17 cellular contexts compared by ENCODE assay signal in the genomic region with DNA sequence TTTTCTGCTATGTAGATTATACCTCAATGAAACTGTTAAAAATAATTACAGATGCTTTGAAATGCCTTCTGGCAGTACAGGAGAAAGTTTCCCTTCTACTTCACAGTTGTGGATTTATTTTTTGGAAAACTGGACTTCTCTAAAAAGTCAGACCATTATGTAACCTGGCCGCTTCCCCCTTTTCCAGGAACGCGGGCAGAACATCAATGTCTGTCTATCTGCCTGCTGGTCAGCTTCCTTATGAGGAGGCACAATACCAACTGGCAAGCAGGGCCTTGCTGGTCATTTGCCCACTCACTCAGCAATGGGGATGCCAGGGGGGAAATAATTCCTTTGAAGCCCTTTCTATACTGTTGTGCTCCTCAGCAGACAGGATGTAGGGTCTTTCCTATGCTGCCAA. TPM values are rescaled to one million over a fixed set of nuclear protein-coding genes. Genes with fewer than 3 reads are reported as not detected.
DNase-seq lines count a peak whose midpoint lies in the region; ATAC-seq and TF ChIP-seq lines count a peak whose summit lies in the region.
"Had no signal": no experiment of that assay in that cellular context is flagged by ENCODE, and none has a peak within 500 bp of the region (broad histone marks: within the 10 kb centered on the region; RNA-seq: fewer than 3 reads in every experiment).

No MANE protein-coding gene starts in this region.

- POLR2A ChIA-PET in Panc1 (lab: Charles Lee): no interaction called here

- H3K36me3 ChIP-seq in BLaER1: no peaks in the 10 kb centered on the region
- no peaks in the 10 kb centered on the region for H3K36me3 ChIP-seq in Panc1 (ENCODE audit: control insufficient read depth, insufficient read depth, low read length)
- no peaks in the 10 kb centered on the region for H3K36me3 ChIP-seq in cardiac muscle cell

- no TSS peak for BruUV-seq in Panc1 (replicated peaks; lab: Mats Ljungman, UMichigan)

- ATAC-seq in Panc1 (no peak), HG02798 (IDR thresholded peaks at IDR 0.05; ENCODE audit: poor library complexity, unreplicated experiment) (no peak)
- ATAC-seq: K562 had no signal

- DNase-seq in Panc1 (ENCODE audit: low read depth, low spot score) (no peak), cardiac muscle cell (ENCODE audit: low read depth in 1 of 2, low spot score in 1 of 2) (no peak), midbrain (lab: John Stamatoyannopoulos, UW) (peak; percentile 45), KBM-7 (no peak), COLO829 (ENCODE audit: low spot score) (no peak), DMS153 treated with DMSO at 0.1 percent for 48 hours (lab: John Stamatoyannopoulos, UW; ENCODE audit: unreplicated experiment) (no peak)
- DNase-seq: CD4-positive, CD25-positive, alpha-beta regulatory T cell; DMS53; NCI-H1048; NCI-H1436 treated with DMSO at 0.1 percent for 48 hours; NCI-H2029 treated with DMSO at 0.1 percent for 48 hours; NCI-H510A; PC-9 had no signal

- H3K27ac ChIP-seq in BLaER1 (no peak overlapping the region), Panc1 (ENCODE audit: low read length) (peak overlapping the region; percentile 11; the same call in 1 of the 2 replicates), cardiac muscle cell (peak overlapping the region; percentile 32)
- H3K27ac ChIP-seq: PC-9, SK-N-MC had no signal

- peaks cover 60% of the 10 kb centered on the region for H3K4me1 ChIP-seq in BLaER1
- H3K4me1 ChIP-seq in Panc1 (ENCODE audit: control insufficient read depth, insufficient read depth, low read length): peaks cover 5% of the 10 kb centered on the region
- peaks cover 28% of the 10 kb centered on the region for H3K4me1 ChIP-seq in cardiac muscle cell (ENCODE audit: low read depth)

- H3K27me3 ChIP-seq in BLaER1 (no peaks in the 10 kb centered on the region), Panc1 (ENCODE audit: control insufficient read depth, insufficient read depth, low read length) (no peaks in the 10 kb centered on the region), cardiac muscle cell (no peaks in the 10 kb centered on the region)

- in situ Hi-C loops in Panc1 (cut with HindIII; ENCODE audit: low pct_unique_long_range_greater_than_20kb, low sequenced_read_pairs) (no loop called here), KBM-7 (cut with MboI; ENCODE audit: low pct_unique_long_range_greater_than_20kb, low sequenced_read_pairs) (no loop called here)

- H3K9me3 ChIP-seq in BLaER1 (peaks cover 2% of the 10 kb centered on the region), Panc1 (ENCODE audit: control insufficient read depth, insufficient read depth, low read depth, low read length) (no peaks in the 10 kb centered on the region), cardiac muscle cell (ENCODE audit: low read depth) (no peaks in the 10 kb centered on the region)

- TF ChIP-seq CTCF in Panc1 (IDR thresholded peaks at IDR 0.05) (no peak), cardiac muscle cell (IDR thresholded peaks at IDR 0.05; ENCODE audit: low read depth, low read length) (no peak)

- 0 out of 2 replicates have a peak overlapping the region, but pooled peaks have one; percentile 3 for H3K4me2 ChIP-seq in BLaER1
- H3K4me2 ChIP-seq: PC-9 had no signal

- CTCF ChIA-PET in Panc1 (lab: Charles Lee): no interaction called here

- H4K20me1 ChIP-seq in BLaER1: no peaks in the 10 kb centered on the region

- intact Hi-C loops in Panc1 (cut with micrococcal nuclease; ENCODE audit: unreplicated experiment): no loop called here

- H3K4me3 ChIP-seq in BLaER1: no peak overlapping the region
- no peak overlapping the region for H3K4me3 ChIP-seq in Panc1 (ENCODE audit: low read depth in 2 of 2, low read length in 2 of 2)
- H3K4me3 ChIP-seq in cardiac muscle cell: no peak overlapping the region
- H3K4me3 ChIP-seq: K562, PC-9, SK-N-MC had no signal

- no peak overlapping the region for H3K9ac ChIP-seq in BLaER1

RNA-seq across cellular contexts. Expression of a gene that starts 22.5 kb away (rescaled TPM):
- total RNA-seq in Panc1 (2021; ENCODE audit: unreplicated experiment) (12.9 TPM), cardiac muscle cell (0.42 and 0.69 TPM in 2 replicates)
- 11.0 TPM for polyA plus RNA-seq in Panc1 (2012; ENCODE audit: insufficient read length)
- 0.28 and 1.6 TPM in 2 replicates for polyA plus RNA-seq in cardiac muscle cell
- polyA plus RNA-seq: CD4-positive, CD25-positive, alpha-beta regulatory T cell had no signal
